Comparison of ENCODE assay signal across 8 cellular contexts in the genomic region with DNA sequence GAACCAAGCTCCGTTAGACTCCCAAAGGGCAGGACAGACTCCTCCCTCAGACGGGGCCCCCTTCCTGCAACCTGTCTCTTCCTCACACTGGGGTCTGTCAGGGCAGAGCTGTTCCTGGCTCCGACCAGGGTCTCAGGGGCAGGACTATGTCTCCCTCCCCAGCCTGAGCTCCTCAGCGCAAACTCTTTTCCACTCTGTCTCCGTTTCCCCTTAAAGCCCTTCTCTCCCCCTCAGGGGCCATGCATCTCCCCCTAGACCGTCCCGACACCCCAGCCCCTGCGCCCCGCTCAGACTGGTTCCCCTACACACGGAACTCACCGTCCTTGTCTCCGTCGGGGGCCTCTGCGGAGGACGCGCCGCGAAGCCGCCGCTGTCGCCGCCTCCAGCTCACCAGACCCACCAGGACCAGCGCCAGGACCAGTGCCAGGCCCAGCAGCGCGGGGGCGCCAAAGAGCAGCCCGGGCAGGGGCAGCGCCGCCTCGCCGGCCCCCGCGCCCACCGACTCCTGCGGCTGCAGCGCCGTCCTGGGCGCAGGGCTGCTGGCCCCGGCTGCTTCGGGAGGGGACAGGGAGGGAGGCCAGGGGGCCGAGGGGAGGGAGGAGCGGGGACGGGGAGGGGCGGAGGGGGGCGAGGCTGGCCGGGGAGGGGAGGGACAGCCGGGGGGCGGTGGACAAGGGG. TPM values are rescaled to one million over a fixed set of nuclear protein-coding genes. Genes with fewer than 3 reads are reported as not detected.
DNase-seq lines count a peak whose midpoint lies in the region; ATAC-seq and TF ChIP-seq lines count a peak whose summit lies in the region.

No MANE protein-coding gene starts in this region.

- no peaks in the 10 kb centered on the region for H3K9me3 ChIP-seq in aorta (ENCODE audit: control insufficient read depth, low read length)

- no peak for ATAC-seq in aorta (ENCODE audit: low FRiP score)

- WGBS in aorta, 2 donors: 8% methylated on average over 41 to 48 of the region's 48 CpGs

- H3K27ac ChIP-seq in aorta (ENCODE audit: low read depth in 1 of 2, low read length in 2 of 2): no peak overlapping the region

- H3K36me3 Mint-ChIP-seq in progenitor cell of endocrine pancreas (ENCODE audit: insufficient read depth): peaks cover 1% of the 10 kb centered on the region

- DNase-seq in D341Med (ENCODE audit: low spot score) (peak; percentile 89), H7 (peak; percentile 97), NCI-H774 (lab: John Stamatoyannopoulos, UW) (peak; percentile 26), fibroblast of pulmonary artery (ENCODE audit: low read depth) (peak; percentile 45), progenitor cell of endocrine pancreas (ENCODE audit: low spot score, unreplicated experiment) (peak; percentile 59), aorta (peak; percentile 58 to 84), superior temporal gyrus (ENCODE audit: extremely low spot score) (no peak)
- peak; percentile 86 for DNase-seq in activated T-cell treated with anti-CD3 and anti-CD28 coated beads, Interleukin-2, amount 50 U/mL, for 1 hour

- no peaks in the 10 kb centered on the region for H3K4me1 ChIP-seq in aorta (ENCODE audit: control insufficient read depth in 1 of 2, insufficient read depth in 2 of 2, low read length in 2 of 2)

- peaks cover 50% of the 10 kb centered on the region for H3K27me3 Mint-ChIP-seq in progenitor cell of endocrine pancreas

- H3K4me3 Mint-ChIP-seq in progenitor cell of endocrine pancreas (ENCODE audit: low read depth): no peak overlapping the region

- H3K27ac Mint-ChIP-seq in progenitor cell of endocrine pancreas: no peak overlapping the region

- peak; percentile 42 for TF ChIP-seq CTCF in fibroblast of pulmonary artery (IDR thresholded peaks at IDR 0.05; ENCODE audit: low read length, missing control alignments)
- peak; percentile 73 for TF ChIP-seq CTCF in progenitor cell of endocrine pancreas (IDR thresholded peaks at IDR 0.05; ENCODE audit: unreplicated experiment)

- H3K4me3 ChIP-seq in H7 (ENCODE audit: insufficient read depth, low read depth, low read length) (peak overlapping the region; percentile 45), fibroblast of pulmonary artery (replicated peaks; ENCODE audit: low read depth, low read length) (peak overlapping the region; percentile 14), aorta (ENCODE audit: low read length in 2 of 2) (no peak overlapping the region)

- H3K36me3 ChIP-seq in H7 (replicated peaks; ENCODE audit: control insufficient read depth, insufficient read depth, low read length) (no peaks in the 10 kb centered on the region), aorta (ENCODE audit: control insufficient read depth in 1 of 2, insufficient read depth in 2 of 2, low read length in 1 of 2) (no peaks in the 10 kb centered on the region)

- peaks cover 2% of the 10 kb centered on the region for H3K4me1 Mint-ChIP-seq in progenitor cell of endocrine pancreas (ENCODE audit: low read depth)

- intact Hi-C loops in aorta (cut with DNase I): no loop called here

- peaks cover 36% of the 10 kb centered on the region for H3K27me3 ChIP-seq in H7 (ENCODE audit: control insufficient read depth, insufficient read depth, low read length)
- H3K27me3 ChIP-seq in aorta (ENCODE audit: control insufficient read depth in 1 of 2, insufficient read depth in 2 of 2, low read length in 1 of 2): no peaks in the 10 kb centered on the region

- H3K9me3 Mint-ChIP-seq in progenitor cell of endocrine pancreas (ENCODE audit: low read depth): no peaks in the 10 kb centered on the region

RNA-seq across cellular contexts. Expression of gene TNFRSF13C, which starts 0.7 kb away (rescaled TPM):
- total RNA-seq in H7 (2014; rRNA removed; shearing (Covaris generic)): 1.1 and 1.2 TPM in 2 replicates
- total RNA-seq in progenitor cell of endocrine pancreas (1.3 and 1.6 TPM in 2 replicates), aorta (under 1 TPM; 0.24 to 0.32 TPM)
- not detected for polyA plus RNA-seq in aorta

RNA-seq across cellular contexts. Expression of gene SHISA8, which starts 11.0 kb away (rescaled TPM):
- total RNA-seq in H7 (2014; rRNA removed; shearing (Covaris generic)): 3.2 TPM in 2 replicates
- total RNA-seq in progenitor cell of endocrine pancreas (not detected in 2 replicates), aorta (not detected)
- polyA plus RNA-seq in aorta: not detected

RNA-seq across cellular contexts. Expression of gene CENPM, which starts 21.0 kb away (rescaled TPM):
- 56.7 and 66.3 TPM in 2 replicates for total RNA-seq in H7 (2014; rRNA removed; shearing (Covaris generic))
- total RNA-seq in progenitor cell of endocrine pancreas (16.4 and 16.9 TPM in 2 replicates), aorta (under 1 TPM; 0.58 to 0.84 TPM)
- polyA plus RNA-seq in aorta: 1 to 10 TPM in 1 of 2 donors, not detected in 1; 2.6 TPM

RNA-seq across cellular contexts. Expression of gene SEPTIN3, which starts 43.3 kb away (rescaled TPM):
- total RNA-seq in H7 (2014; rRNA removed; shearing (Covaris generic)): 8.1 and 11.0 TPM in 2 replicates
- total RNA-seq in progenitor cell of endocrine pancreas: 24.4 and 25.1 TPM in 2 replicates
- under 1 TPM; 0.63 to 0.68 TPM for total RNA-seq in aorta
- under 1 TPM in 1 of 2 donors, not detected in 1; 0.05 TPM for polyA plus RNA-seq in aorta

Comparison
In these comparisons a context has a peak if more than half of its experiments do, and no peak if none do; other contexts are left out.
1. H3K4me3 ChIP-seq: peak in H7 (single experiment) and fibroblast of pulmonary artery (single experiment); none in aorta (0 of 2).